In the genomic region with DNA sequence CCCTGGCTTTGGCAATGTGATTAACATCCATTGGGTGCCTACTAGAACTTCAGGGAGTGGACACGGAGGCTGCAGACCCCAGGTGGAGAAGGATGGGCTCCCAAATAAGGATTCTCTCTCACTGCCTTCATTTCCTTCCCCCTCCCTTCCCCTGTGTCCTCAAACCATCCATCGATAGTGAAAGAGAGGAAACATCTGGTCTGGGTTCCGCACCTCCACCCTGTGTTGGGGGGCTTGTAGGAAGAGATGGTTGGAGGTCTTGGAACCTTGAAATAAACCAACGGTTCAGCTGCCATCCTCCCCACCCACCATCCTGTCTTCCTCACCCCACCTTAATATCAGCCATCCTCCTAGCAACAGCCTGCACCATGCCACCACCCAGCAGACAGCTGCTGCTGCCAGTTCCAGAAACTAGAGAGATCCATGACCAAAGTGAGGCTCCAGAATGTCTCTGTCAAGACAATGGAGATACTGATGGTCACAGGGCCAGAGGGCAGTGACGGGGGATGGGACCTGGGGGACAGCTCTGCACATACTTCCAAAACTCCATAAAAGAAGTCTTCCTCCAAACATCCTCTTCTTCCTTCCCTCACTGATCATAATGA, we compare ENCODE assay signal across 22 cellular contexts.
DNase-seq lines count a peak whose midpoint lies in the region; ATAC-seq, FAIRE-seq and TF ChIP-seq lines count a peak whose summit lies in the region.
"Had no signal": no experiment of that assay in that cellular context is flagged by ENCODE, and none has a peak within 500 bp of the region (broad histone marks: within the 10 kb centered on the region; RNA-seq: fewer than 3 reads in every experiment).

No MANE protein-coding gene starts in this region.

- no peak for TF ChIP-seq CTCF in osteocyte (IDR thresholded peaks at IDR 0.05)
- no peak for TF ChIP-seq CTCF in MCF 10A (IDR thresholded peaks at IDR 0.05; ENCODE audit: unreplicated experiment)

- H3K4me1 ChIP-seq in mesendoderm (ENCODE audit: control insufficient read depth, low read depth, low read length), result peaks cover 4% of the 10 kb centered on the region
- H3K4me1 ChIP-seq: vagina had no signal

- CTCF ChIA-PET in MCF 10A (lab: Yijun Ruan, JAX), result no interaction called here

- intact Hi-C loops in activated CD4-positive, alpha-beta T cell treated with anti-CD3 and anti-CD28 coated beads, Interleukin-2, amount 10 ng/mL, durations not matched to agents 24 days and 14 days (cut with micrococcal nuclease), result no loop called here
- intact Hi-C loops in MCF 10A (cut with micrococcal nuclease), result no loop called here

- H2BK5ac ChIP-seq in mesendoderm (ENCODE audit: low read length), result no peak overlapping the region

- peak; percentile 67 for FAIRE-seq in GM19239 (lab: Jason Lieb, UNC)
- FAIRE-seq: A204.1, endothelial cell of umbilical vein had no signal

- H2AK5ac ChIP-seq in mesendoderm (ENCODE audit: low read length), result no peak overlapping the region

- H3K23ac ChIP-seq in mesendoderm (ENCODE audit: low read length), result no peak overlapping the region

- H3K4me3 Mint-ChIP-seq in activated CD4-positive, alpha-beta T cell treated with anti-CD3 and anti-CD28 coated beads, Interleukin-2, amount 10 ng/mL, durations not matched to agents 24 days and 14 days, result no peak overlapping the region
- no peak overlapping the region for H3K4me3 Mint-ChIP-seq in activated naive CD8-positive, alpha-beta T cell treated with anti-CD3 and anti-CD28 coated beads, Interleukin-2, amount 50 U/mL, for 24 hours
- H3K4me3 Mint-ChIP-seq in osteocyte (ENCODE audit: unreplicated experiment) (no peak overlapping the region), MCF 10A (ENCODE audit: unreplicated experiment) (no peak overlapping the region)
- H3K4me3 Mint-ChIP-seq: activated CD4-positive, alpha-beta memory T cell treated with anti-CD3 and anti-CD28 coated beads, Interleukin-2, amount 10 ng/mL, durations not matched to agents 7 days and 5 days had no signal

- no peaks in the 10 kb centered on the region for H3K36me3 Mint-ChIP-seq in activated CD4-positive, alpha-beta T cell treated with anti-CD3 and anti-CD28 coated beads, Interleukin-2, amount 10 ng/mL, durations not matched to agents 24 days and 14 days (ENCODE audit: low read depth)
- H3K36me3 Mint-ChIP-seq in activated naive CD8-positive, alpha-beta T cell treated with anti-CD3 and anti-CD28 coated beads, Interleukin-2, amount 50 U/mL, for 24 hours (ENCODE audit: low read depth), result no peaks in the 10 kb centered on the region
- H3K36me3 Mint-ChIP-seq in osteocyte (ENCODE audit: unreplicated experiment) (no peaks in the 10 kb centered on the region), MCF 10A (ENCODE audit: insufficient read depth, unreplicated experiment) (no peaks in the 10 kb centered on the region)

- no peaks in the 10 kb centered on the region for H3K79me2 ChIP-seq in mesendoderm (ENCODE audit: control insufficient read depth, insufficient read depth, low read length)

- BruUV-seq in MCF 10A (replicated peaks; lab: Mats Ljungman, UMichigan), result no TSS peak

- H2BK15ac ChIP-seq in mesendoderm (replicated peaks; ENCODE audit: low read depth), result no peak overlapping the region

- no CpG with 5 or more reads among the region's 5 CpGs for WGBS in mesendoderm (ENCODE audit: extremely low coverage, insufficient coverage, low lambda C conversion rate)

- H3K27me3 ChIP-seq in mesendoderm (ENCODE audit: insufficient read depth, low read length, poor library complexity), result no peaks in the 10 kb centered on the region
- H3K27me3 ChIP-seq: vagina had no signal

- H3K4ac ChIP-seq in mesendoderm (ENCODE audit: low read depth, low read length), result no peak overlapping the region

- no peak for ATAC-seq in activated naive CD8-positive, alpha-beta T cell treated with anti-CD3 and anti-CD28 coated beads, Interleukin-2, amount 50 U/mL, for 24 hours
- ATAC-seq: left lung had no signal

- H3K9ac ChIP-seq in mesendoderm (ENCODE audit: low read length), result no peak overlapping the region

- H3K27ac Mint-ChIP-seq in activated CD4-positive, alpha-beta T cell treated with anti-CD3 and anti-CD28 coated beads, Interleukin-2, amount 10 ng/mL, durations not matched to agents 24 days and 14 days, result peak overlapping the region; percentile 10
- peak overlapping the region; percentile 43 for H3K27ac Mint-ChIP-seq in activated naive CD8-positive, alpha-beta T cell treated with anti-CD3 and anti-CD28 coated beads, Interleukin-2, amount 50 U/mL, for 24 hours
- H3K27ac Mint-ChIP-seq in osteocyte (ENCODE audit: unreplicated experiment), result no peak overlapping the region
- no peak overlapping the region for H3K27ac Mint-ChIP-seq in MCF 10A (ENCODE audit: low read depth, unreplicated experiment)

- no peak overlapping the region for H4K8ac ChIP-seq in mesendoderm (ENCODE audit: low read depth, low read length)

- H3K4me1 Mint-ChIP-seq in activated CD4-positive, alpha-beta T cell treated with anti-CD3 and anti-CD28 coated beads, Interleukin-2, amount 10 ng/mL, durations not matched to agents 24 days and 14 days, result peaks cover 53% of the 10 kb centered on the region
- peaks cover 62% of the 10 kb centered on the region for H3K4me1 Mint-ChIP-seq in activated naive CD8-positive, alpha-beta T cell treated with anti-CD3 and anti-CD28 coated beads, Interleukin-2, amount 50 U/mL, for 24 hours
- peaks cover 4% of the 10 kb centered on the region for H3K4me1 Mint-ChIP-seq in osteocyte (ENCODE audit: unreplicated experiment)
- H3K4me1 Mint-ChIP-seq in MCF 10A (ENCODE audit: insufficient read depth, unreplicated experiment), result peaks cover 17% of the 10 kb centered on the region

- H4K5ac ChIP-seq in mesendoderm (ENCODE audit: low read length), result no peak overlapping the region

- H3K56ac ChIP-seq in mesendoderm (ENCODE audit: low read length), result no peak overlapping the region

- no peaks in the 10 kb centered on the region for H3K79me1 ChIP-seq in mesendoderm (ENCODE audit: low read length)

- H3K18ac ChIP-seq in mesendoderm (ENCODE audit: low read length), result no peak overlapping the region

- POLR2A ChIA-PET in MCF 10A (lab: Yijun Ruan, JAX), result no interaction called here

- H3K4me2 ChIP-seq in mesendoderm (ENCODE audit: low read length), result no peak overlapping the region

- no peaks in the 10 kb centered on the region for H3K27me3 Mint-ChIP-seq in activated CD4-positive, alpha-beta T cell treated with anti-CD3 and anti-CD28 coated beads, Interleukin-2, amount 10 ng/mL, durations not matched to agents 24 days and 14 days
- H3K27me3 Mint-ChIP-seq in activated naive CD8-positive, alpha-beta T cell treated with anti-CD3 and anti-CD28 coated beads, Interleukin-2, amount 50 U/mL, for 24 hours, result no peaks in the 10 kb centered on the region
- H3K27me3 Mint-ChIP-seq in osteocyte (ENCODE audit: unreplicated experiment), result peaks cover 2% of the 10 kb centered on the region
- peaks cover 35% of the 10 kb centered on the region for H3K27me3 Mint-ChIP-seq in MCF 10A (ENCODE audit: insufficient read depth, unreplicated experiment)

- no peak overlapping the region for H3K27ac ChIP-seq in mesendoderm (ENCODE audit: low read depth, low read length)
- H3K27ac ChIP-seq: left lung, vagina had no signal

- H3K36me3 ChIP-seq in mesendoderm (ENCODE audit: control insufficient read depth, insufficient read depth, low read length), result no peaks in the 10 kb centered on the region
- H3K36me3 ChIP-seq: left lung, vagina had no signal

- no peak overlapping the region for H2BK120ac ChIP-seq in mesendoderm (ENCODE audit: low read depth, low read length)

- peaks cover 4% of the 10 kb centered on the region for H3K9me3 Mint-ChIP-seq in activated CD4-positive, alpha-beta T cell treated with anti-CD3 and anti-CD28 coated beads, Interleukin-2, amount 10 ng/mL, durations not matched to agents 24 days and 14 days
- no peaks in the 10 kb centered on the region for H3K9me3 Mint-ChIP-seq in activated naive CD8-positive, alpha-beta T cell treated with anti-CD3 and anti-CD28 coated beads, Interleukin-2, amount 50 U/mL, for 24 hours
- no peaks in the 10 kb centered on the region for H3K9me3 Mint-ChIP-seq in osteocyte (ENCODE audit: unreplicated experiment)
- no peaks in the 10 kb centered on the region for H3K9me3 Mint-ChIP-seq in MCF 10A (ENCODE audit: unreplicated experiment)
- H3K9me3 Mint-ChIP-seq: activated CD4-positive, alpha-beta memory T cell treated with anti-CD3 and anti-CD28 coated beads, Interleukin-2, amount 10 ng/mL, durations not matched to agents 7 days and 5 days had no signal

- peak; percentile 55 for DNase-seq in activated CD4-positive, alpha-beta T cell treated with anti-CD3 and anti-CD28 coated beads, Interleukin-2, amount 10 ng/mL, durations not matched to agents 24 days and 14 days
- DNase-seq in activated CD4-positive, alpha-beta T cell treated with anti-CD3 and anti-CD28 coated beads, Interleukin-2, amount 50 U/mL, for 1 hour, result no peak
- DNase-seq in GM19239 (ENCODE audit: insufficient read length, low spot score) (no peak), osteocyte (ENCODE audit: extremely low spot score, unreplicated experiment) (peak; percentile 46), AML-193 (lab: John Stamatoyannopoulos, UW) (no peak), mesendoderm (no peak), MCF 10A (ENCODE audit: unreplicated experiment) (no peak)
- DNase-seq in activated naive CD8-positive, alpha-beta T cell treated with anti-CD3 and anti-CD28 coated beads, Interleukin-2, amount 50 U/mL, for 24 hours, result no peak
- DNase-seq: activated CD4-positive, alpha-beta memory T cell treated with anti-CD3 and anti-CD28 coated beads, Interleukin-2, amount 10 ng/mL, durations not matched to agents 7 days and 5 days; amniotic stem cell; dermis blood vessel endothelial cell; EL; HCEC 1CT; left lung; NCI-H1436; NCI-H2171 treated with DMSO at 0.1 percent for 48 hours; NCI-H526 treated with DMSO at 0.1 percent for 48 hours; nucleus accumbens; Right ventricle myocardium superior had no signal

- no peak overlapping the region for H3K4me3 ChIP-seq in mesendoderm (ENCODE audit: low read length)
- H3K4me3 ChIP-seq: left lung, vagina had no signal

Comparison
In these comparisons a context has a peak if more than half of its experiments do, and no peak if none do; other contexts are left out.
1. DNase-seq: peak in activated CD4-positive, alpha-beta T cell treated with anti-CD3 and anti-CD28 coated beads, Interleukin-2, amount 10 ng/mL, durations not matched to agents 24 days and 14 days (single experiment) and osteocyte (single experiment); none in activated CD4-positive, alpha-beta T cell treated with anti-CD3 and anti-CD28 coated beads, Interleukin-2, amount 50 U/mL, for 1 hour (single experiment), GM19239 (single experiment), activated naive CD8-positive, alpha-beta T cell treated with anti-CD3 and anti-CD28 coated beads, Interleukin-2, amount 50 U/mL, for 24 hours (single experiment), AML-193 (0 of 2), mesendoderm (single experiment) and MCF 10A (single experiment).
2. H3K27ac Mint-ChIP-seq: peak in activated CD4-positive, alpha-beta T cell treated with anti-CD3 and anti-CD28 coated beads, Interleukin-2, amount 10 ng/mL, durations not matched to agents 24 days and 14 days (single experiment) and activated naive CD8-positive, alpha-beta T cell treated with anti-CD3 and anti-CD28 coated beads, Interleukin-2, amount 50 U/mL, for 24 hours (single experiment); none in osteocyte (single experiment) and MCF 10A (single experiment).